ENCODE assay signal across 23 cellular contexts in the genomic region with DNA sequence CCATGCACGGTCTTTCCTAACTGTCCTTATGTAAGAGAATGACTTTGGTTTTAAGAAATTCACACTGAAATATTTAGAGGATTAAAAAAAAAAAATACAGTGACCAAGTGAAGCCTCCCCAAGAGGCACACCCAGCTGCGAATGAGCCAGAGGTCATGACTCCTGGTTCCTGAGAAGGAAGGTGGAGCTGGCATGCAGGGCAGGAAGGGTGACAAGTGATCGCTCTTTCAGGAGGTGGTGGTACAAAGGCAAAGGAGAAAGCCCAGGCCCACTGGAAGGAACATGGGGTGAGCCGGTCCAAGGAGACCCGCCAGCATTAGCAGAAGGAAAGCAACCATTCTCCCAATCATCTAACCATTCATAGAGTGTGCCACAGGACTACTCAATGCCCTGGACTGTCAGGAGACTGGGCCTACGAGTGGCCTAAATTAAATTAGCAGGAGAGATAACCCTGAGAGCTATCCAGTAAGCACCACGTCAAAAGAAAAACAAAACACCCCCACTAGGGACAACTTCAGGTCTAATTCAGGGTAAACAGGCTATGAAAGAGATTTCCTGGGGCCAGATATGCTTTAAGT. TPM values are rescaled to one million over a fixed set of nuclear protein-coding genes. Genes with fewer than 3 reads are reported as not detected.
DNase-seq lines count a peak whose midpoint lies in the region; ATAC-seq and TF ChIP-seq lines count a peak whose summit lies in the region.
"Had no signal": no experiment of that assay in that cellular context is flagged by ENCODE, and none has a peak within 500 bp of the region (broad histone marks: within the 10 kb centered on the region; RNA-seq: fewer than 3 reads in every experiment).

No MANE protein-coding gene starts in this region.

- intact Hi-C loops in CD14-positive monocyte (cut with micrococcal nuclease) (loop anchor here in 1 of 2 donors (10.0 kb wide), 1 partner anchor 245 kb away; the partner anchor contains the start of gene ZNF397), esophagus squamous epithelium (cut with DNase I) (no loop called here)

- peak overlapping the region; percentile 65 for H2BK12ac ChIP-seq in neuronal stem cell (ENCODE audit: low read length)

- no peak for ATAC-seq in HG03139 (IDR thresholded peaks at IDR 0.05; ENCODE audit: unreplicated experiment)
- ATAC-seq: natural killer cell treated with Interleukin-12 subunit alpha and Interleukin-12 subunit beta and Interleukin-15 and Interleukin-18, amount 100 ng/mL, for 72 hours; stimulated activated effector memory CD8-positive, alpha-beta T cell treated with anti-CD3 and anti-CD28 coated beads, Interleukin-12 subunit alpha, Interleukin-12 subunit beta, amount 100 ng/mL, for 72 hours had no signal

- DNase-seq in CD14-positive monocyte (ENCODE audit: low spot score) = no peak
- peak; percentile 62 for DNase-seq in SK-N-DZ (ENCODE audit: low spot score)
- no peak for DNase-seq in esophagus squamous epithelium (lab: John Stamatoyannopoulos, UW)
- DNase-seq in neuronal stem cell (ENCODE audit: low spot score) = no peak
- DNase-seq in NCI-H146 treated with DMSO at 0.1 percent for 48 hours (lab: John Stamatoyannopoulos, UW; ENCODE audit: unreplicated experiment) = no peak
- DNase-seq in germinal center (ENCODE audit: low spot score) = no peak
- no peak for DNase-seq in NAMALWA (ENCODE audit: low spot score)
- DNase-seq: activated CD4-positive, alpha-beta memory T cell treated with anti-CD3 and anti-CD28 coated beads for 36 hours; activated naive CD4-positive, alpha-beta T cell treated with anti-CD3 and anti-CD28 coated beads, Interleukin-2, amount 50 U/mL, for 16 hours; activated T-cell treated with anti-CD3 and anti-CD28 coated beads, Interleukin-2, amount 50 U/mL, for 24 hours; CD8-positive, alpha-beta memory T cell; DND-41; H7; lower lobe of right lung; MV-4-11; NCI-H2029; T-helper 1 cell; tibial artery had no signal

- H2AK5ac ChIP-seq in neuronal stem cell (ENCODE audit: low read depth, low read length) = no peak overlapping the region

- H3K4me1 Mint-ChIP-seq in CD14-positive monocyte = peaks cover 34% of the 10 kb centered on the region

- H3K36me3 ChIP-seq in esophagus squamous epithelium = no peaks in the 10 kb centered on the region
- no peaks in the 10 kb centered on the region for H3K36me3 ChIP-seq in neuronal stem cell (replicated peaks in 1 of 2; ENCODE audit: control insufficient read depth in 2 of 2, insufficient read depth in 2 of 2, low read length in 2 of 2)
- H3K36me3 ChIP-seq: lower lobe of right lung, tibial artery had no signal

- no peak overlapping the region for H3K18ac ChIP-seq in neuronal stem cell (ENCODE audit: low read length)

- H3K27me3 Mint-ChIP-seq in CD14-positive monocyte (ENCODE audit: low read depth in 3 of 3) = peaks cover 0 to 4% (median 1%) of the 10 kb centered on the region in 3 donors
- H3K27me3 Mint-ChIP-seq: activated CD4-positive, alpha-beta memory T cell treated with anti-CD3 and anti-CD28 coated beads for 36 hours; activated T-cell treated with anti-CD3 and anti-CD28 coated beads, Interleukin-2, amount 50 U/mL, for 24 hours; CD8-positive, alpha-beta memory T cell; IgD-negative memory B cell; natural killer cell treated with Interleukin-12 subunit alpha and Interleukin-12 subunit beta and Interleukin-15 and Interleukin-18, amount 100 ng/mL, for 72 hours had no signal

- H3K9ac ChIP-seq in neuronal stem cell (ENCODE audit: low read depth, low read length, poor library complexity) = no peak overlapping the region

- TF ChIP-seq CTCF in CD14-positive monocyte (IDR thresholded peaks at IDR 0.05) (no peak), esophagus squamous epithelium (IDR thresholded peaks at IDR 0.05) (no peak)

- no peaks in the 10 kb centered on the region for H3K9me3 Mint-ChIP-seq in CD14-positive monocyte
- H3K9me3 Mint-ChIP-seq: CD8-positive, alpha-beta memory T cell; IgD-negative memory B cell; natural killer cell treated with Interleukin-12 subunit alpha and Interleukin-12 subunit beta and Interleukin-15 and Interleukin-18, amount 100 ng/mL, for 72 hours; stimulated activated effector memory CD8-positive, alpha-beta T cell treated with anti-CD3 and anti-CD28 coated beads, Interleukin-12 subunit alpha, Interleukin-12 subunit beta, amount 100 ng/mL, for 72 hours had no signal

- no peak overlapping the region for H3K23ac ChIP-seq in neuronal stem cell (ENCODE audit: low read depth, low read length, poor library complexity)

- no peak overlapping the region for H4K91ac ChIP-seq in neuronal stem cell (ENCODE audit: low read depth, low read length, poor library complexity)

- no peak overlapping the region for H4K8ac ChIP-seq in neuronal stem cell (ENCODE audit: low read depth, low read length)

- peaks cover 11 to 48% (median 18%) of the 10 kb centered on the region in 3 donors for H3K4me1 ChIP-seq in esophagus squamous epithelium
- H3K4me1 ChIP-seq in neuronal stem cell (ENCODE audit: control insufficient read depth in 2 of 2, insufficient read depth in 1 of 2, low read depth in 1 of 2, low read length in 2 of 2) = peaks cover 11% of the 10 kb centered on the region in 2 donors

- H2BK15ac ChIP-seq in neuronal stem cell (ENCODE audit: low read length) = no peak overlapping the region

- no peak overlapping the region for H3K4me3 Mint-ChIP-seq in CD14-positive monocyte
- H3K4me3 Mint-ChIP-seq: activated CD4-positive, alpha-beta memory T cell treated with anti-CD3 and anti-CD28 coated beads for 36 hours; activated T-cell treated with anti-CD3 and anti-CD28 coated beads, Interleukin-2, amount 50 U/mL, for 24 hours; CD8-positive, alpha-beta memory T cell; IgD-negative memory B cell; natural killer cell treated with Interleukin-12 subunit alpha and Interleukin-12 subunit beta and Interleukin-15 and Interleukin-18, amount 100 ng/mL, for 72 hours; stimulated activated effector memory CD8-positive, alpha-beta T cell treated with anti-CD3 and anti-CD28 coated beads, Interleukin-12 subunit alpha, Interleukin-12 subunit beta, amount 100 ng/mL, for 72 hours had no signal

- H3K27me3 ChIP-seq in esophagus squamous epithelium (no peaks in the 10 kb centered on the region), neuronal stem cell (ENCODE audit: control insufficient read depth in 3 of 3, insufficient read depth in 3 of 3, low read depth in 1 of 3, low read length in 3 of 3) (no peaks in the 10 kb centered on the region)
- H3K27me3 ChIP-seq: tibial artery had no signal

- H2BK5ac ChIP-seq in neuronal stem cell (ENCODE audit: low read length) = no peak overlapping the region

- peak overlapping the region in 5 of 7 donors; percentile 19 to 62 (median 38) for H3K27ac Mint-ChIP-seq in CD14-positive monocyte
- H3K27ac Mint-ChIP-seq: activated CD4-positive, alpha-beta memory T cell treated with anti-CD3 and anti-CD28 coated beads for 36 hours; activated T-cell treated with anti-CD3 and anti-CD28 coated beads, Interleukin-2, amount 50 U/mL, for 24 hours; IgD-negative memory B cell; natural killer cell treated with Interleukin-12 subunit alpha and Interleukin-12 subunit beta and Interleukin-15 and Interleukin-18, amount 100 ng/mL, for 72 hours; stimulated activated effector memory CD8-positive, alpha-beta T cell treated with anti-CD3 and anti-CD28 coated beads, Interleukin-12 subunit alpha, Interleukin-12 subunit beta, amount 100 ng/mL, for 72 hours had no signal

- peaks cover 17 to 23% of the 10 kb centered on the region in 2 donors for H3K36me3 Mint-ChIP-seq in CD14-positive monocyte
- H3K36me3 Mint-ChIP-seq: natural killer cell treated with Interleukin-12 subunit alpha and Interleukin-12 subunit beta and Interleukin-15 and Interleukin-18, amount 100 ng/mL, for 72 hours; stimulated activated effector memory CD8-positive, alpha-beta T cell treated with anti-CD3 and anti-CD28 coated beads, Interleukin-12 subunit alpha, Interleukin-12 subunit beta, amount 100 ng/mL, for 72 hours had no signal

- no peak overlapping the region for H3K4ac ChIP-seq in neuronal stem cell (ENCODE audit: low read length)

- H3K4me3 ChIP-seq in esophagus squamous epithelium (no peak overlapping the region), neuronal stem cell (ENCODE audit: low read length in 2 of 2) (peak overlapping the region in 1 of 2 donors; percentile 58)
- H3K4me3 ChIP-seq: lower lobe of right lung, tibial artery had no signal

- no peaks in the 10 kb centered on the region for H3K9me3 ChIP-seq in esophagus squamous epithelium
- no peaks in the 10 kb centered on the region for H3K9me3 ChIP-seq in neuronal stem cell (replicated peaks in 1 of 2; ENCODE audit: control insufficient read depth in 2 of 2, insufficient read depth in 1 of 2, low read depth in 1 of 2, low read length in 2 of 2)
- H3K9me3 ChIP-seq: lower lobe of right lung, tibial artery had no signal

- no peak overlapping the region for H2BK120ac ChIP-seq in neuronal stem cell (ENCODE audit: low read depth, low read length)

- H3K27ac ChIP-seq in esophagus squamous epithelium (peak overlapping the region; percentile 40 to 72 (median 58)), neuronal stem cell (replicated peaks; ENCODE audit: low read length) (no peak overlapping the region)
- H3K27ac ChIP-seq: lower lobe of right lung, tibial artery, VCaP had no signal

- no peaks in the 10 kb centered on the region for H3K79me1 ChIP-seq in neuronal stem cell (ENCODE audit: low read depth, low read length)

- H2AFZ ChIP-seq in neuronal stem cell (ENCODE audit: low read length) = no peak overlapping the region

- H3K4me2 ChIP-seq in neuronal stem cell (ENCODE audit: insufficient read depth, low read length, poor library complexity, severe bottlenecking) = no peak overlapping the region

- 75 to 78% methylated on average over 7 of the region's 7 CpGs for WGBS in esophagus squamous epithelium, 2 donors
- no CpG with 5 or more reads among the region's 7 CpGs for WGBS in neuronal stem cell (ENCODE audit: extremely low coverage in 2 of 2, insufficient read length in 2 of 2, insufficient replicate concordance in 1 of 2), 2 donors

- TF ChIP-seq POLR2A in esophagus squamous epithelium (IDR thresholded peaks at IDR 0.05) = no peak

- no peak overlapping the region for H3K14ac ChIP-seq in neuronal stem cell (ENCODE audit: low read length)

RNA-seq across cellular contexts. Expression of gene INO80C, which starts 7.8 kb away (rescaled TPM):
- polyA plus RNA-seq in CD14-positive monocyte = 10 to 100 TPM; 17.7 to 22.3 TPM
- 3.7 and 7.2 TPM in 2 replicates for polyA plus RNA-seq in SK-N-DZ (2014; cell fraction: cytosol; rRNA removed)
- polyA plus RNA-seq in SK-N-DZ (2014; cell fraction: nucleus; rRNA removed) = 8.6 and 29.1 TPM in 2 replicates
- 10 to 100 TPM; 13.2 to 30.1 (median 17.9) TPM for total RNA-seq in esophagus squamous epithelium
- polyA plus RNA-seq in neuronal stem cell (2013, experiment 1 of 2) = 29.9 TPM
- 29.5 TPM for polyA plus RNA-seq in neuronal stem cell (2013, experiment 2 of 2)
